In the genomic region with DNA sequence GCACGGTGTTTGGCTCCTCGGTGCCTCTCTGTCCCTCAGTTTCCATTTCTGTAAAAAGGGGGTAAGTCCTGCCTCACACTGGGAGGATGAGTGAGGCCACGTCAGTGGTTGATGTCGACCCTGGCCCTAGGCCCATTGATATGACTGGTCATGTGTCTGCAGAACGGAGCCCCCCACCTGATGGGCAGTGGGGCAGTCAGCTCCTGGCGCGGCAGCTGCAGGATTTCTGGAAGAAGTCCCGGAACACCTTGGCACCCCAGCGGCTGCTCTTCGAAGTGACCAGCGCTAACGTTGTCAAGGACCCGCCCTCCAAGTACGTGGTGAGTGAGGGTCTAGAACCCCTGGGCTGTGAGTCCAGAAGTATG, we compare ENCODE assay signal across 8 cellular contexts. TPM values are rescaled to one million over a fixed set of nuclear protein-coding genes. Genes with fewer than 3 reads are reported as not detected.
A peak's percentile ranks its signal among the peaks of the same experiment; 100 is the strongest.
DNase-seq lines count a peak whose midpoint lies in the region; ATAC-seq and TF ChIP-seq lines count a peak whose summit lies in the region.

No MANE protein-coding gene starts in this region.

- no peaks in the 10 kb centered on the region for H3K9me3 ChIP-seq in heart right ventricle
- H3K9me3 ChIP-seq in duodenal mucosa (ENCODE audit: control insufficient read depth in 1 of 2, low read length in 2 of 2), result no peaks in the 10 kb centered on the region
- no peaks in the 10 kb centered on the region for H3K9me3 ChIP-seq in mucosa of stomach (ENCODE audit: control insufficient read depth, low read length)
- no peaks in the 10 kb centered on the region for H3K9me3 ChIP-seq in uterus

- no peak for TF ChIP-seq POLR2A in uterus (IDR thresholded peaks at IDR 0.05)

- H3K9ac ChIP-seq in duodenal mucosa (ENCODE audit: low read depth in 1 of 2, low read length in 2 of 2) (peak overlapping the region in 1 of 2 donors; percentile 65), mucosa of stomach (ENCODE audit: low read length) (peak overlapping the region; percentile 79)

- H3K4me3 ChIP-seq in heart right ventricle (peak overlapping the region; percentile 49 to 90 (median 75)), duodenal mucosa (ENCODE audit: low read depth in 1 of 2, low read length in 2 of 2) (peak overlapping the region; percentile 82 to 84), mucosa of stomach (ENCODE audit: low read length) (no peak overlapping the region), uterus (peak overlapping the region; percentile 54 to 83)

- no peaks in the 10 kb centered on the region for H3K27me3 ChIP-seq in heart right ventricle
- H3K27me3 ChIP-seq in duodenal mucosa (ENCODE audit: control insufficient read depth in 1 of 2, insufficient read depth in 2 of 2, low read length in 2 of 2), result no peaks in the 10 kb centered on the region
- H3K27me3 ChIP-seq in mucosa of stomach (ENCODE audit: control insufficient read depth, insufficient read depth, low read length), result no peaks in the 10 kb centered on the region
- no peaks in the 10 kb centered on the region for H3K27me3 ChIP-seq in uterus

- ATAC-seq in heart right ventricle (no peak), Right ventricle myocardium inferior (no peak)

- WGBS in heart right ventricle, 2 donors, result 54 to 62% methylated on average over 14 of the region's 14 CpGs

- peak overlapping the region; percentile 78 to 99 (median 95) for H3K27ac ChIP-seq in heart right ventricle
- H3K27ac ChIP-seq in duodenal mucosa (ENCODE audit: low read depth, low read length), result no peak overlapping the region
- peak overlapping the region; percentile 93 to 96 for H3K27ac ChIP-seq in uterus

- intact Hi-C loops in heart right ventricle (cut with DNase I), result loop anchor here in 3 of 10 donors (2.0 to 10.0 kb wide), 4 partner anchors 22 to 140 kb away; a partner anchor contains a TSS
- intact Hi-C loops in Right ventricle myocardium inferior (cut with DNase I), result loop anchor here (2.0 kb wide), 2 partner anchors 46 to 100 kb away; a partner anchor contains a TSS
- intact Hi-C loops in uterus (cut with DNase I; ENCODE audit: low total_unique reads), result no loop called here

- TF ChIP-seq CTCF in heart right ventricle (IDR thresholded peaks at IDR 0.05) (no peak), uterus (IDR thresholded peaks at IDR 0.05) (no peak)

- H3K4me1 ChIP-seq in heart right ventricle, result peaks cover 7 to 50% (median 35%) of the 10 kb centered on the region in 9 donors
- peaks cover 26 to 28% of the 10 kb centered on the region in 2 donors for H3K4me1 ChIP-seq in duodenal mucosa (ENCODE audit: control insufficient read depth in 1 of 2, insufficient read depth in 2 of 2, low read length in 2 of 2)
- peaks cover 24% of the 10 kb centered on the region for H3K4me1 ChIP-seq in mucosa of stomach (ENCODE audit: control insufficient read depth, insufficient read depth, low read length)
- H3K4me1 ChIP-seq in uterus, result peaks cover 9 to 13% of the 10 kb centered on the region in 2 donors

- H3K36me3 ChIP-seq in heart right ventricle (peaks cover 0 to 43% (median 0%) of the 10 kb centered on the region in 9 donors), duodenal mucosa (ENCODE audit: control insufficient read depth in 1 of 2, insufficient read depth in 2 of 2, low read length in 2 of 2) (peaks cover 0 to 2% of the 10 kb centered on the region in 2 donors), mucosa of stomach (ENCODE audit: control insufficient read depth, insufficient read depth, low read length) (no peaks in the 10 kb centered on the region), uterus (no peaks in the 10 kb centered on the region)

- DNase-seq in heart right ventricle, result peak in 1 of 2 donors; percentile 23
- no peak for DNase-seq in Right ventricle myocardium inferior (ENCODE audit: missing footprints)
- DNase-seq in uterus, result no peak
- DNase-seq in epidermal melanocyte (ENCODE audit: insufficient read length, low spot score), result no peak
- no peak for DNase-seq in T-helper 9 cell
- DNase-seq in NOMO-1 treated with DMSO at 0.1 percent for 48 hours (lab: John Stamatoyannopoulos, UW; ENCODE audit: unreplicated experiment), result no peak

RNA-seq across cellular contexts. Expression of a gene that starts 1.2 kb away (rescaled TPM):
- total RNA-seq in heart right ventricle (10 to 100 TPM; 15.4 to 27.0 (median 19.3) TPM), Right ventricle myocardium inferior (22.5 TPM), uterus (100 to 1,000 TPM in 1 of 4 donors, 10 to 100 TPM in 3; 56.5 to 145 (median 63.2) TPM)
- polyA plus RNA-seq in heart right ventricle, result 10 to 100 TPM; 15.8 to 18.0 TPM

RNA-seq across cellular contexts. Expression of a gene that starts 7.7 kb away (rescaled TPM):
- total RNA-seq in heart right ventricle (under 1 TPM in 1 of 10 donors, not detected in 9; 0.44 TPM), Right ventricle myocardium inferior (not detected), uterus (1 to 10 TPM in 1 of 4 donors, under 1 TPM in 1, not detected in 2; 0.59 to 1.3 TPM)
- under 1 TPM; 0.59 to 0.88 TPM for polyA plus RNA-seq in heart right ventricle

RNA-seq across cellular contexts. Expression of a gene that starts 22.3 kb away (rescaled TPM):
- total RNA-seq in heart right ventricle, result 1 to 10 TPM in 6 of 10 donors, under 1 TPM in 2, not detected in 2; 0.40 to 8.6 (median 1.3) TPM
- polyA plus RNA-seq in heart right ventricle, result under 1 TPM; 0.37 to 0.54 TPM
- total RNA-seq in Right ventricle myocardium inferior, result 1.7 TPM
- 10 to 100 TPM in 1 of 4 donors, not detected in 3; 12.4 TPM for total RNA-seq in uterus

RNA-seq across cellular contexts. Expression of a gene that starts 22.4 kb away (rescaled TPM):
- total RNA-seq in heart right ventricle, result 10 to 100 TPM; 21.3 to 34.1 (median 27.4) TPM
- polyA plus RNA-seq in heart right ventricle, result 10 to 100 TPM; 39.9 to 46.6 TPM
- total RNA-seq in Right ventricle myocardium inferior, result 29.4 TPM
- total RNA-seq in uterus, result 10 to 100 TPM; 17.2 to 31.5 (median 23.5) TPM

RNA-seq across cellular contexts. Expression of a gene that starts 22.6 kb away (rescaled TPM):
- 1 to 10 TPM; 1.4 to 2.5 (median 2.0) TPM for total RNA-seq in heart right ventricle
- polyA plus RNA-seq in heart right ventricle, result 1 to 10 TPM; 1.5 to 1.6 TPM
- 2.1 TPM for total RNA-seq in Right ventricle myocardium inferior
- total RNA-seq in uterus, result 1 to 10 TPM; 3.1 to 9.2 (median 4.3) TPM
